ENCODE assay signal across 16 cellular contexts in the genomic region with DNA sequence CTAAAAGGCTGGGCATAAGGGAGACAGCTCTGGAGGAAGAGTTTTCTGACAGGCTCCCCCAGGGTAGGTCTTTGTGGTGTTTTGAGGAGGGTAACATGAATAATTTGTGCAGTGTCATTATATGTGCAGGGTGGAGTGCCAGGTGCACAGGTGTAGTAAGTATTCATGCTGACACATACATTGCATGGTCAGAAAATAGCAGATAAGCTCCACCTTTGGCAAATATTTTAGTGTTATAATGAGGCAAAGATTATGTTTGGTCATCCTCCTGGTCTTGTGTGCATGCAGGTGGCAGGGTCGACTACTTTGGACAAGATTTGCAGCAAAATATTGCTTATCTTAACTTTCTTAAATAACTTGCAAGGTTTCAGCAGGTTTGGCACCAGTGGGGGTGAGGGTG.
A peak's percentile ranks its signal among the peaks of the same experiment; 100 is the strongest.
DNase-seq lines count a peak whose midpoint lies in the region; ATAC-seq and TF ChIP-seq lines count a peak whose summit lies in the region.
"Had no signal": no experiment of that assay in that cellular context is flagged by ENCODE, and none has a peak within 500 bp of the region (broad histone marks: within the 10 kb centered on the region; RNA-seq: fewer than 3 reads in every experiment).

No MANE protein-coding gene starts in this region.

- H3K27me3 ChIP-seq in MM.1S (replicated peaks; ENCODE audit: insufficient read depth, low read length) (no peaks in the 10 kb centered on the region), OCI-LY1 (ENCODE audit: insufficient read depth, low read length) (no peaks in the 10 kb centered on the region), BE2C (no peaks in the 10 kb centered on the region)
- H3K27me3 ChIP-seq: BLaER1 treated with 17β-estradiol and CSF1 and Interleukin-3, amounts not matched to agents 10 nM and 100 nM had no signal

- H3K4me3 ChIP-seq in MM.1S (ENCODE audit: low read length), result no peak overlapping the region
- no peak overlapping the region for H3K4me3 ChIP-seq in OCI-LY1 (ENCODE audit: low read depth, low read length, poor library complexity, severe bottlenecking)
- no peak overlapping the region for H3K4me3 ChIP-seq in mucosa of descending colon
- H3K4me3 ChIP-seq in BE2C (ENCODE audit: low read depth, low read length), result no peak overlapping the region
- H3K4me3 ChIP-seq: BLaER1 treated with 17β-estradiol and CSF1 and Interleukin-3, amounts not matched to agents 10 nM and 100 nM; HAP-1; K562 had no signal

- H3K4me1 ChIP-seq in MM.1S (ENCODE audit: low read length) (peaks cover 15% of the 10 kb centered on the region), OCI-LY1 (ENCODE audit: insufficient read depth, low read length, severe bottlenecking) (no peaks in the 10 kb centered on the region), mucosa of descending colon (ENCODE audit: low read depth) (no peaks in the 10 kb centered on the region), BE2C (no peaks in the 10 kb centered on the region)
- H3K4me1 ChIP-seq: BLaER1 treated with 17β-estradiol and CSF1 and Interleukin-3, amounts not matched to agents 10 nM and 100 nM; HAP-1 had no signal

- H3K36me3 ChIP-seq in MM.1S (replicated peaks; ENCODE audit: insufficient read depth, low read length), result no peaks in the 10 kb centered on the region
- H3K36me3 ChIP-seq in OCI-LY1 (ENCODE audit: insufficient read depth, low read length), result no peaks in the 10 kb centered on the region
- H3K36me3 ChIP-seq in mucosa of descending colon (ENCODE audit: low read depth), result no peaks in the 10 kb centered on the region
- no peaks in the 10 kb centered on the region for H3K36me3 ChIP-seq in BE2C
- H3K36me3 ChIP-seq: BLaER1 treated with 17β-estradiol and CSF1 and Interleukin-3, amounts not matched to agents 10 nM and 100 nM; HAP-1 had no signal

- TF ChIP-seq CTCF in MM.1S (IDR thresholded peaks at IDR 0.05; ENCODE audit: low read length), result no peak
- no peak for TF ChIP-seq CTCF in OCI-LY1 (IDR thresholded peaks at IDR 0.05; ENCODE audit: low read length)
- no peak for TF ChIP-seq CTCF in mucosa of descending colon (IDR thresholded peaks at IDR 0.05)
- TF ChIP-seq CTCF in BE2C (IDR thresholded peaks at IDR 0.05; ENCODE audit: low read depth, low read length), result no peak

- H3F3A ChIP-seq in MM.1S (ENCODE audit: insufficient read depth, low read length) (0 out of 2 replicates have a peak, but pooled peaks cover 6% of the 10 kb centered on the region), OCI-LY1 (ENCODE audit: insufficient read depth, low read length) (no peaks in the 10 kb centered on the region)

- H3K27ac ChIP-seq in MM.1S (ENCODE audit: low read length), result peak overlapping the region; percentile 7; the same call in 1 of the 2 replicates
- H3K27ac ChIP-seq in OCI-LY1 (ENCODE audit: low read depth, low read length, poor library complexity, severe bottlenecking), result no peak overlapping the region
- H3K27ac ChIP-seq: BLaER1 treated with 17β-estradiol and CSF1 and Interleukin-3, amounts not matched to agents 10 nM and 100 nM had no signal

- peak overlapping the region; percentile 29; the same call in 1 of the 2 replicates for H2AFZ ChIP-seq in MM.1S (ENCODE audit: low read length)
- H2AFZ ChIP-seq in OCI-LY1 (ENCODE audit: low read length), result peak overlapping the region; percentile 85; the same call in 1 of the 2 replicates

- peak overlapping the region; percentile 19 for H3K4me2 ChIP-seq in MM.1S (ENCODE audit: low read depth, low read length)
- no peak overlapping the region for H3K4me2 ChIP-seq in OCI-LY1 (ENCODE audit: low read length)
- H3K4me2 ChIP-seq: BLaER1 treated with 17β-estradiol and CSF1 and Interleukin-3, amounts not matched to agents 10 nM and 100 nM had no signal

- H3K9me3 ChIP-seq in MM.1S (replicated peaks; ENCODE audit: insufficient read depth, low read length), result no peaks in the 10 kb centered on the region
- H3K9me3 ChIP-seq in OCI-LY1 (ENCODE audit: low read length), result peaks cover 9% of the 10 kb centered on the region; the same call in 1 of the 2 replicates
- no peaks in the 10 kb centered on the region for H3K9me3 ChIP-seq in mucosa of descending colon
- no peaks in the 10 kb centered on the region for H3K9me3 ChIP-seq in BE2C
- H3K9me3 ChIP-seq: HAP-1 had no signal

- intact Hi-C loops in mucosa of descending colon (cut with DNase I, micrococcal nuclease), result no loop called here

- ATAC-seq in mucosa of descending colon (peak; percentile 66), HG02870 (IDR thresholded peaks at IDR 0.05; ENCODE audit: unreplicated experiment) (no peak)
- ATAC-seq: CD8-positive, alpha-beta T cell; K562 had no signal

- H3K9ac ChIP-seq in MM.1S (ENCODE audit: low read length), result no peak overlapping the region
- no peak overlapping the region for H3K9ac ChIP-seq in OCI-LY1 (ENCODE audit: low read length)
- H3K9ac ChIP-seq: BLaER1 treated with 17β-estradiol and CSF1 and Interleukin-3, amounts not matched to agents 10 nM and 100 nM had no signal

- H3K79me2 ChIP-seq in MM.1S (ENCODE audit: low read length), result no peaks in the 10 kb centered on the region
- H3K79me2 ChIP-seq in OCI-LY1 (ENCODE audit: insufficient read depth, low read length), result no peaks in the 10 kb centered on the region

- H3K9me2 ChIP-seq in MM.1S (replicated peaks; ENCODE audit: insufficient read depth, low read length) (no peaks in the 10 kb centered on the region), OCI-LY1 (ENCODE audit: low read depth, low read length) (no peaks in the 10 kb centered on the region)

- H4K20me1 ChIP-seq in MM.1S (ENCODE audit: insufficient read depth, low read length), result no peaks in the 10 kb centered on the region
- H4K20me1 ChIP-seq in OCI-LY1 (ENCODE audit: insufficient read depth, low read length), result no peaks in the 10 kb centered on the region
- H4K20me1 ChIP-seq: BLaER1 treated with 17β-estradiol and CSF1 and Interleukin-3, amounts not matched to agents 10 nM and 100 nM had no signal

- peak; percentile 6 for DNase-seq in COLO668 (lab: John Stamatoyannopoulos, UW; ENCODE audit: unreplicated experiment)
- DNase-seq in MM.1S, result peak; percentile 74
- no peak for DNase-seq in mucosa of descending colon
- DNase-seq in DMS153 (lab: John Stamatoyannopoulos, UW), result no peak
- DNase-seq in BE2C, result no peak
- DNase-seq: 8988T; CD8-positive, alpha-beta T cell; COR-L47; DMS 273 treated with DMSO at 0.1 percent for 48 hours; GOT3; IMR-90 had no signal

Comparison
In these comparisons a context has a peak if more than half of its experiments do, and no peak if none do; other contexts are left out.
1. DNase-seq: peak in COLO668 (single experiment) and MM.1S (single experiment); none in mucosa of descending colon (0 of 3), DMS153 (single experiment) and BE2C (single experiment).